Comparison of ENCODE assay signal across 8 cellular contexts in the genomic region with DNA sequence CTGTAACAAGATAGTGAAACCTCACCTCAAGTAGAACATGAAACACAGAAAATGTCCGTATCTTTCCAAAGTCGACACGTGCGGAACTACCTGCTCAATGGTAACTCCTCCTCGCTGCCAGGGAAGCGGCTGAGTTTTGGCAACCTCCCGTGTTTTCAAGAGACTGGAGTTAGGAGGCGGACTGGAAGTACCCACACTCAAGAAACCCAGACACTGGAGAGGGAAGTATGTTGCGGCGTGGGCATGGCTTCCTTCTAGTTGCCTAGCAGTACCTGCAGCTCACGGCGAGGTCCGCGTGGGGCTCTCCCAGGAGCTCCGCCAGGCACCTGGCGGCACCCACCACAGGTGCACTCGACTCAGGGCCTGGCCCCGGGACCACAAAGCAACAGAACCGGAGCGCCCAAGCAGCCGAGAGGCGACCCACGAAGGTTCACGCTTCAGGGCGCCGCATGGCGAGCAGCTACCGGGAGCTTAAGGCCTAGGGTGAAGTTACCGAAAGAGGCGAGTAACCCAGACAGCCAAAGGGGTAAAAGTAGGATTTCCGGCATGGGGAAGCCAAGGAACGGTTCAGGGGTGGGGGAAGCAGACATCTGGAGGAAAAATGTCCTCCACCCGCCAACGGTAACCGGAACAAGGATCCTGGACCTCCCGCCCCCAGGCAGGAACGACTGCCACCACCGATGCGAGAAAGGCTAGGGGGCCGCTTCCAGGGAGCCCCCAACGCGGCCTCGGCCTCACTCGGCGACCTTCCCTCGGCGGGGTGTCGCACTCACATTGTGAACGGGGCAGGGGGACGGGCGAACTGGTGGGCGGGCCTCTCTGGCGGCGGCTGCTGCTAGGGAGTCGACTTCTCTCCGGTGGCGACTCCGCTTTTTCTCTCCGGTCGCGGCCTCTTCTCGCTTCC. TPM values are rescaled to one million over a fixed set of nuclear protein-coding genes. Genes with fewer than 3 reads are reported as not detected.
DNase-seq lines count a peak whose midpoint lies in the region; ATAC-seq and TF ChIP-seq lines count a peak whose summit lies in the region.

No MANE protein-coding gene starts in this region.

- DNase-seq in GDM1 (lab: John Stamatoyannopoulos, UW) = peak; percentile 8
- DNase-seq in HFFc6 = no peak
- peak; percentile 44 for DNase-seq in NCI-H2107 treated with DMSO at 0.1 percent for 48 hours (lab: John Stamatoyannopoulos, UW; ENCODE audit: unreplicated experiment)
- peak; percentile 54 to 61 for DNase-seq in activated CD4-positive, alpha-beta T cell treated with anti-CD3 and anti-CD28 coated beads, Interleukin-2, amount 50 U/mL, for 48 hours
- peak; percentile 65 to 66 for DNase-seq in memory B cell (ENCODE audit: low spot score in 2 of 2)
- peak; percentile 9 to 31 for DNase-seq in stimulated activated CD8-positive, alpha-beta memory T cell treated with anti-CD3 and anti-CD28 coated beads, Interleukin-4, amount 100 ng/mL, for 1 hour (ENCODE audit: low read depth in 2 of 2, low spot score in 1 of 2)

- TF ChIP-seq CTCF in HFFc6 (IDR thresholded peaks at IDR 0.05) = no peak

- H3K9me3 ChIP-seq in ectodermal cell (ENCODE audit: control insufficient read depth, low read length) = no peaks in the 10 kb centered on the region

- ATAC-seq in memory B cell (ENCODE audit: low read depth) = peak; percentile 43
- no peak for ATAC-seq in HG02973 (IDR thresholded peaks at IDR 0.05; ENCODE audit: unreplicated experiment)

- H3K4me1 ChIP-seq in ectodermal cell (ENCODE audit: control insufficient read depth, insufficient read depth, low read length) = no peaks in the 10 kb centered on the region

- H3K27me3 Mint-ChIP-seq in HFFc6 (ENCODE audit: insufficient read depth) (peaks cover 9% of the 10 kb centered on the region), memory B cell (no peaks in the 10 kb centered on the region)

- peaks cover 3% of the 10 kb centered on the region for H3K36me3 ChIP-seq in ectodermal cell (ENCODE audit: control insufficient read depth, insufficient read depth, low read length)

- H3K27ac ChIP-seq in ectodermal cell (ENCODE audit: insufficient read depth, low read depth, low read length, poor library complexity, severe bottlenecking) = peak overlapping the region; percentile 99

- H3K4me1 Mint-ChIP-seq in HFFc6 (ENCODE audit: low read depth) (peaks cover 28% of the 10 kb centered on the region), memory B cell (peaks cover 11% of the 10 kb centered on the region)

- peaks cover 32% of the 10 kb centered on the region for H3K36me3 Mint-ChIP-seq in HFFc6 (ENCODE audit: low read depth)
- H3K36me3 Mint-ChIP-seq in memory B cell = peaks cover 5% of the 10 kb centered on the region

- H3K27ac Mint-ChIP-seq in HFFc6 (peak overlapping the region; percentile 99), memory B cell (peak overlapping the region; percentile 98)

- peak overlapping the region; percentile 94 for H3K4me3 ChIP-seq in ectodermal cell (ENCODE audit: insufficient read depth, low read depth, low read length)

- H3K4me3 Mint-ChIP-seq in HFFc6 = peak overlapping the region; percentile 100
- peak overlapping the region; percentile 100 for H3K4me3 Mint-ChIP-seq in memory B cell

- WGBS in ectodermal cell, 2 experiments = 0% methylated on average over 62 of the region's 62 CpGs

- no peaks in the 10 kb centered on the region for H3K27me3 ChIP-seq in ectodermal cell (ENCODE audit: control insufficient read depth, insufficient read depth, low read length, poor library complexity, severe bottlenecking)

- H3K9me3 Mint-ChIP-seq in HFFc6 = no peaks in the 10 kb centered on the region
- H3K9me3 Mint-ChIP-seq in memory B cell = no peaks in the 10 kb centered on the region

RNA-seq across cellular contexts. Expression of a gene that starts 0.6 kb away (rescaled TPM):
- total RNA-seq in HFFc6 (2021; fragmentation: NEBNext Ultra II Directional; extraction: Animal tissue kit (Norgen Biotek cat#: 25700)) = 100 to 1,000 TPM; 177 to 229 (median 216) TPM
- 390 TPM for polyA plus RNA-seq in ectodermal cell (2013, experiment 1 of 4)
- 381 TPM for polyA plus RNA-seq in ectodermal cell (2013, experiment 2 of 4)
- polyA plus RNA-seq in ectodermal cell (2013, experiment 3 of 4) = 297 TPM
- 317 TPM for polyA plus RNA-seq in ectodermal cell (2013, experiment 4 of 4)

RNA-seq across cellular contexts. Expression of a gene that starts 37.6 kb away (rescaled TPM):
- 100 to 1,000 TPM; 716 to 840 (median 802) TPM for total RNA-seq in HFFc6 (2021; fragmentation: NEBNext Ultra II Directional; extraction: Animal tissue kit (Norgen Biotek cat#: 25700))
- 1,657 TPM for polyA plus RNA-seq in ectodermal cell (2013, experiment 1 of 4)
- polyA plus RNA-seq in ectodermal cell (2013, experiment 2 of 4) = 1,601 TPM
- 1,820 TPM for polyA plus RNA-seq in ectodermal cell (2013, experiment 3 of 4)
- 2,131 TPM for polyA plus RNA-seq in ectodermal cell (2013, experiment 4 of 4)

RNA-seq across cellular contexts. Expression of a gene that starts 41.7 kb away (rescaled TPM):
- 100 to 1,000 TPM; 690 to 799 (median 765) TPM for total RNA-seq in HFFc6 (2021; fragmentation: NEBNext Ultra II Directional; extraction: Animal tissue kit (Norgen Biotek cat#: 25700))
- polyA plus RNA-seq in ectodermal cell (2013, experiment 1 of 4) = 841 TPM
- polyA plus RNA-seq in ectodermal cell (2013, experiment 2 of 4) = 819 TPM
- 663 TPM for polyA plus RNA-seq in ectodermal cell (2013, experiment 3 of 4)
- 731 TPM for polyA plus RNA-seq in ectodermal cell (2013, experiment 4 of 4)

RNA-seq across cellular contexts. Expression of a gene that starts 57.4 kb away (rescaled TPM):
- total RNA-seq in HFFc6 (2021; fragmentation: NEBNext Ultra II Directional; extraction: Animal tissue kit (Norgen Biotek cat#: 25700)) = 10 to 100 TPM; 54.2 to 60.4 (median 57.3) TPM
- 113 TPM for polyA plus RNA-seq in ectodermal cell (2013, experiment 1 of 4)
- polyA plus RNA-seq in ectodermal cell (2013, experiment 2 of 4) = 127 TPM
- 93.8 TPM for polyA plus RNA-seq in ectodermal cell (2013, experiment 3 of 4)
- polyA plus RNA-seq in ectodermal cell (2013, experiment 4 of 4) = 118 TPM
